ENCODE assay signal across 1 cellular context in the genomic region with DNA sequence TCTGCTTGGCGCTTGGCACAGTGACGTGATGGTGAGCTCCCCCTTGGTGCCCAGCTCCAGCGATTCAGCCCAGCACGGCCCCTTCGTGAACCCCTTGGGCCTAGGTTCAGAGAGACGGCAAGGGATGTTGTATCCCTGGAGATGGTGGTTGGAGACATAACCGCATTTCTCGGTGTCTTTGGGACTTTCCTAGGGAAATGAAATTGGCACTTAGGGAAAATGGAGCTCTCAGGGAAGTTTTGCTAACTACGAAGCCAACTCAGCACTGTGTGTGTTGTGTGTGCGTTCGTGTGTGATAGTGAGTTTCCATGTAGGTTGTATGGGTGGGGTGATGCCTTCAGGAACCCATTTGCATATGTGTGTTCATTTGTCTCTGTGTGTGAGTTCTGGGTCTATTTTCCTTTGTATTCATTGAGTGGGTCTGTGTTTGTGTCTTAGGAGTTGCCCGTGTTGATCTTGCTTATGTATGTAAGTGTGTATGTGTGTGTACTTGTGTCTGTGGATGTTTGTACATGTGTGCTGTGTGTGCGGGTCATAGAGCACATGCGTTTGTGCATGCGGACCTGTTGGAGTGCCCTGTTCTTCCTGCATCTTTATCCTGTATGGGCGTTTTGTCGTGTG.
TF ChIP-seq lines count a peak whose summit lies in the region.

No MANE protein-coding gene starts in this region.

TF ChIP-seq in HepG2, 621 proteins besides CTCF, POLR2A, EP300 and RAD21 (continued from another document and continues in another):
- TF ChIP-seq PAF1 (CRISPR knock-in tag; IDR thresholded peaks at IDR 0.05) (peak; percentile 49; the same call in 1 of the 2 replicates), CBFB (CRISPR knock-in tag; IDR thresholded peaks at IDR 0.05) (no peak), ZNF354B (CRISPR knock-in tag; IDR thresholded peaks at IDR 0.05) (no peak), ZBTB3 (CRISPR knock-in tag; IDR thresholded peaks at IDR 0.05; ENCODE audit: borderline replicate concordance, low read depth) (no peak), ATM (IDR thresholded peaks at IDR 0.05; ENCODE audit: borderline replicate concordance) (no peak), GZF1 (CRISPR knock-in tag; IDR thresholded peaks at IDR 0.05) (no peak), ZNF841 (CRISPR knock-in tag; IDR thresholded peaks at IDR 0.05; ENCODE audit: borderline replicate concordance) (no peak), ZNF530 (CRISPR knock-in tag; IDR thresholded peaks at IDR 0.05; ENCODE audit: low read depth) (no peak; the same call in 1 of the 2 replicates), PHF5A (CRISPR knock-in tag; IDR thresholded peaks at IDR 0.05; ENCODE audit: low read depth, unreplicated experiment) (no peak), KLF15 (CRISPR knock-in tag; IDR thresholded peaks at IDR 0.05; ENCODE audit: borderline replicate concordance) (0 out of 2 replicates have a peak, but pooled peaks have one; percentile 52), ZNF564 (CRISPR knock-in tag; IDR thresholded peaks at IDR 0.05) (0 out of 2 replicates have a peak, but pooled peaks have one; percentile 47), HES4 (CRISPR knock-in tag; IDR thresholded peaks at IDR 0.05; ENCODE audit: borderline replicate concordance) (no peak), ZKSCAN8 (CRISPR knock-in tag; IDR thresholded peaks at IDR 0.05; ENCODE audit: borderline replicate concordance) (no peak), FLYWCH1 (CRISPR knock-in tag; IDR thresholded peaks at IDR 0.05) (no peak), ZNF317 (CRISPR knock-in tag; IDR thresholded peaks at IDR 0.05) (peak; percentile 78), ZNF569 (CRISPR knock-in tag; IDR thresholded peaks at IDR 0.05; ENCODE audit: borderline replicate concordance) (0 out of 2 replicates have a peak, but pooled peaks have one; percentile 44), ERF (CRISPR knock-in tag; IDR thresholded peaks at IDR 0.05) (no peak), RARA (CRISPR knock-in tag; IDR thresholded peaks at IDR 0.05) (no peak), ARNTL (CRISPR knock-in tag; IDR thresholded peaks at IDR 0.05) (peak; percentile 10; the same call in 1 of the 2 replicates), NFYB (CRISPR knock-in tag; IDR thresholded peaks at IDR 0.05) (no peak), MTF2 (CRISPR knock-in tag; IDR thresholded peaks at IDR 0.05; ENCODE audit: borderline replicate concordance) (0 out of 2 replicates have a peak, but pooled peaks have one; percentile 10), NR2F6 (IDR thresholded peaks at IDR 0.05) (no peak), NR2F6 (CRISPR knock-in tag; IDR thresholded peaks at IDR 0.05) (0 out of 2 replicates have a peak, but pooled peaks have one; percentile 3), CAMTA2 (CRISPR knock-in tag; IDR thresholded peaks at IDR 0.05; ENCODE audit: borderline replicate concordance) (peak; percentile 94; the same call in 1 of the 2 replicates), NR2F1 (CRISPR knock-in tag; IDR thresholded peaks at IDR 0.05) (no peak), MED13 (CRISPR knock-in tag; IDR thresholded peaks at IDR 0.05) (peak; percentile 76; the same call in 1 of the 2 replicates), NFKB2 (CRISPR knock-in tag; IDR thresholded peaks at IDR 0.05; ENCODE audit: borderline replicate concordance) (no peak), ATF7 (IDR thresholded peaks at IDR 0.05) (no peak), ATF7 (CRISPR knock-in tag; IDR thresholded peaks at IDR 0.05) (no peak), MXI1 (IDR thresholded peaks at IDR 0.05; ENCODE audit: borderline replicate concordance, low read depth, low read length) (no peak; the same call in 2 of the 3 replicates), XRCC5 (optimal IDR thresholded peaks at IDR 0.05; ENCODE audit: low read length) (no peak), ZNF446 (CRISPR knock-in tag; IDR thresholded peaks at IDR 0.05) (peak; percentile 34; the same call in 1 of the 2 replicates), MEF2D (CRISPR knock-in tag; IDR thresholded peaks at IDR 0.05) (peak; percentile 35; the same call in 1 of the 2 replicates), FOXK2 (IDR thresholded peaks at IDR 0.05) (no peak; the same call in 1 of the 2 replicates), ZSCAN22 (CRISPR knock-in tag; IDR thresholded peaks at IDR 0.05) (no peak), ZNF510 (CRISPR knock-in tag; IDR thresholded peaks at IDR 0.05; ENCODE audit: low read depth) (no peak), TOPORS (CRISPR knock-in tag; IDR thresholded peaks at IDR 0.05) (peak; percentile 29; the same call in 1 of the 2 replicates), SIX4 (CRISPR knock-in tag; IDR thresholded peaks at IDR 0.05) (no peak), TOE1 (CRISPR knock-in tag; IDR thresholded peaks at IDR 0.05) (0 out of 2 replicates have a peak, but pooled peaks have one; percentile 49), ZBTB20 (CRISPR knock-in tag; IDR thresholded peaks at IDR 0.05; ENCODE audit: borderline replicate concordance, low read depth) (no peak), ATRX (CRISPR knock-in tag; IDR thresholded peaks at IDR 0.05; ENCODE audit: borderline replicate concordance) (no peak), SMAD9 (CRISPR knock-in tag; IDR thresholded peaks at IDR 0.05) (no peak), ZNF124 (CRISPR knock-in tag; IDR thresholded peaks at IDR 0.05) (no peak), ZNF501 (CRISPR knock-in tag; IDR thresholded peaks at IDR 0.05) (peak; percentile 77; the same call in 1 of the 2 replicates), ZNF567 (CRISPR knock-in tag; IDR thresholded peaks at IDR 0.05; ENCODE audit: borderline replicate concordance) (no peak), SRF (IDR thresholded peaks at IDR 0.05; ENCODE audit: low read depth, low read length) (0 out of 2 replicates have a peak, but pooled peaks have one; percentile 68), ZNF747 (CRISPR knock-in tag; IDR thresholded peaks at IDR 0.05; ENCODE audit: borderline replicate concordance) (no peak)
- TF ChIP-seq, protein P1, sequence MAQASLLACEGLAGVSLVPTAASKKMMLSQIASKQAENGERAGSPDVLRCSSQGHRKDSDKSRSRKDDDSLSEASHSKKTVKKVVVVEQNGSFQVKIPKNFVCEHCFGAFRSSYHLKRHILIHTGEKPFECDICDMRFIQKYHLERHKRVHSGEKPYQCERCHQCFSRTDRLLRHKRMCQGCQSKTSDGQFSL (CRISPR knock-in tag; IDR thresholded peaks at IDR 0.05): no peak
- TF ChIP-seq, protein P2, sequence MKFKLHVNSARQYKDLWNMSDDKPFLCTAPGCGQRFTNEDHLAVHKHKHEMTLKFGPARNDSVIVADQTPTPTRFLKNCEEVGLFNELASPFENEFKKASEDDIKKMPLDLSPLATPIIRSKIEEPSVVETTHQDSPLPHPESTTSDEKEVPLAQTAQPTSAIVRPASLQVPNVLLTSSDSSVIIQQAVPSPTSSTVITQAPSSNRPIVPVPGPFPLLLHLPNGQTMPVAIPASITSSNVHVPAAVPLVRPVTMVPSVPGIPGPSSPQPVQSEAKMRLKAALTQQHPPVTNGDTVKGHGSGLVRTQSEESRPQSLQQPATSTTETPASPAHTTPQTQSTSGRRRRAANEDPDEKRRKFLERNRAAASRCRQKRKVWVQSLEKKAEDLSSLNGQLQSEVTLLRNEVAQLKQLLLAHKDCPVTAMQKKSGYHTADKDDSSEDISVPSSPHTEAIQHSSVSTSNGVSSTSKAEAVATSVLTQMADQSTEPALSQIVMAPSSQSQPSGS (CRISPR knock-in tag; IDR thresholded peaks at IDR 0.05): no peak
- TF ChIP-seq, protein P3, sequence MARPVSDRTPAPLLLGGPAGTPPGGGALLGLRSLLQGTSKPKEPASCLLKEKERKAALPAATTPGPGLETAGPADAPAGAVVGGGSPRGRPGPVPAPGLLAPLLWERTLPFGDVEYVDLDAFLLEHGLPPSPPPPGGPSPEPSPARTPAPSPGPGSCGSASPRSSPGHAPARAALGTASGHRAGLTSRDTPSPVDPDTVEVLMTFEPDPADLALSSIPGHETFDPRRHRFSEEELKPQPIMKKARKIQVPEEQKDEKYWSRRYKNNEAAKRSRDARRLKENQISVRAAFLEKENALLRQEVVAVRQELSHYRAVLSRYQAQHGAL (CRISPR knock-in tag; IDR thresholded peaks at IDR 0.05; ENCODE audit: not compliant biosample characterization): peak; percentile 62
- TF ChIP-seq, protein P4, sequence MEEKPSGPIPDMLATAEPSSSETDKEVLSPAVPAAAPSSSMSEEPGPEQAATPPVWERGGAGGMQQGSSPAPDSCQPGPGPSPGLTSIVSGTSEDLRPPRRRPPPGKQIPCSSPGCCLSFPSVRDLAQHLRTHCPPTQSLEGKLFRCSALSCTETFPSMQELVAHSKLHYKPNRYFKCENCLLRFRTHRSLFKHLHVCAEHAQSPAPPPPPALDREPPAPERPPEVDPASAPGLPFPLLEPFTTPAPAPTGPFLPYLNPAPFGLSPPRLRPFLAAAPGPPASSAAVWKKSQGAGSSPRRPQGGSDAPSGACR (CRISPR knock-in tag; IDR thresholded peaks at IDR 0.05): 0 out of 2 replicates have a peak, but pooled peaks have one; percentile 21
- TF ChIP-seq, protein P5, sequence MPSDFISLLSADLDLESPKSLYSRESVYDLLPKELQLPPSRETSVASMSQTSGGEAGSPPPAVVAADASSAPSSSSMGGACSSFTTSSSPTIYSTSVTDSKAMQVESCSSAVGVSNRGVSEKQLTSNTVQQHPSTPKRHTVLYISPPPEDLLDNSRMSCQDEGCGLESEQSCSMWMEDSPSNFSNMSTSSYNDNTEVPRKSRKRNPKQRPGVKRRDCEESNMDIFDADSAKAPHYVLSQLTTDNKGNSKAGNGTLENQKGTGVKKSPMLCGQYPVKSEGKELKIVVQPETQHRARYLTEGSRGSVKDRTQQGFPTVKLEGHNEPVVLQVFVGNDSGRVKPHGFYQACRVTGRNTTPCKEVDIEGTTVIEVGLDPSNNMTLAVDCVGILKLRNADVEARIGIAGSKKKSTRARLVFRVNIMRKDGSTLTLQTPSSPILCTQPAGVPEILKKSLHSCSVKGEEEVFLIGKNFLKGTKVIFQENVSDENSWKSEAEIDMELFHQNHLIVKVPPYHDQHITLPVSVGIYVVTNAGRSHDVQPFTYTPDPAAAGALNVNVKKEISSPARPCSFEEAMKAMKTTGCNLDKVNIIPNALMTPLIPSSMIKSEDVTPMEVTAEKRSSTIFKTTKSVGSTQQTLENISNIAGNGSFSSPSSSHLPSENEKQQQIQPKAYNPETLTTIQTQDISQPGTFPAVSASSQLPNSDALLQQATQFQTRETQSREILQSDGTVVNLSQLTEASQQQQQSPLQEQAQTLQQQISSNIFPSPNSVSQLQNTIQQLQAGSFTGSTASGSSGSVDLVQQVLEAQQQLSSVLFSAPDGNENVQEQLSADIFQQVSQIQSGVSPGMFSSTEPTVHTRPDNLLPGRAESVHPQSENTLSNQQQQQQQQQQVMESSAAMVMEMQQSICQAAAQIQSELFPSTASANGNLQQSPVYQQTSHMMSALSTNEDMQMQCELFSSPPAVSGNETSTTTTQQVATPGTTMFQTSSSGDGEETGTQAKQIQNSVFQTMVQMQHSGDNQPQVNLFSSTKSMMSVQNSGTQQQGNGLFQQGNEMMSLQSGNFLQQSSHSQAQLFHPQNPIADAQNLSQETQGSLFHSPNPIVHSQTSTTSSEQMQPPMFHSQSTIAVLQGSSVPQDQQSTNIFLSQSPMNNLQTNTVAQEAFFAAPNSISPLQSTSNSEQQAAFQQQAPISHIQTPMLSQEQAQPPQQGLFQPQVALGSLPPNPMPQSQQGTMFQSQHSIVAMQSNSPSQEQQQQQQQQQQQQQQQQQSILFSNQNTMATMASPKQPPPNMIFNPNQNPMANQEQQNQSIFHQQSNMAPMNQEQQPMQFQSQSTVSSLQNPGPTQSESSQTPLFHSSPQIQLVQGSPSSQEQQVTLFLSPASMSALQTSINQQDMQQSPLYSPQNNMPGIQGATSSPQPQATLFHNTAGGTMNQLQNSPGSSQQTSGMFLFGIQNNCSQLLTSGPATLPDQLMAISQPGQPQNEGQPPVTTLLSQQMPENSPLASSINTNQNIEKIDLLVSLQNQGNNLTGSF (CRISPR knock-in tag; IDR thresholded peaks at IDR 0.05): 0 out of 2 replicates have a peak, but pooled peaks have one; percentile 57
- TF ChIP-seq, protein P6, sequence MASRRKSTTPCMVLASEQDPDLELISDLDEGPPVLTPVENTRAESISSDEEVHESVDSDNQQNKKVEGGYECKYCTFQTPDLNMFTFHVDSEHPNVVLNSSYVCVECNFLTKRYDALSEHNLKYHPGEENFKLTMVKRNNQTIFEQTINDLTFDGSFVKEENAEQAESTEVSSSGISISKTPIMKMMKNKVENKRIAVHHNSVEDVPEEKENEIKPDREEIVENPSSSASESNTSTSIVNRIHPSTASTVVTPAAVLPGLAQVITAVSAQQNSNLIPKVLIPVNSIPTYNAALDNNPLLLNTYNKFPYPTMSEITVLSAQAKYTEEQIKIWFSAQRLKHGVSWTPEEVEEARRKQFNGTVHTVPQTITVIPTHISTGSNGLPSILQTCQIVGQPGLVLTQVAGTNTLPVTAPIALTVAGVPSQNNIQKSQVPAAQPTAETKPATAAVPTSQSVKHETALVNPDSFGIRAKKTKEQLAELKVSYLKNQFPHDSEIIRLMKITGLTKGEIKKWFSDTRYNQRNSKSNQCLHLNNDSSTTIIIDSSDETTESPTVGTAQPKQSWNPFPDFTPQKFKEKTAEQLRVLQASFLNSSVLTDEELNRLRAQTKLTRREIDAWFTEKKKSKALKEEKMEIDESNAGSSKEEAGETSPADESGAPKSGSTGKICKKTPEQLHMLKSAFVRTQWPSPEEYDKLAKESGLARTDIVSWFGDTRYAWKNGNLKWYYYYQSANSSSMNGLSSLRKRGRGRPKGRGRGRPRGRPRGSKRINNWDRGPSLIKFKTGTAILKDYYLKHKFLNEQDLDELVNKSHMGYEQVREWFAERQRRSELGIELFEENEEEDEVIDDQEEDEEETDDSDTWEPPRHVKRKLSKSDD (CRISPR knock-in tag; IDR thresholded peaks at IDR 0.05; ENCODE audit: low read depth): no peak
- TF ChIP-seq, protein P7, sequence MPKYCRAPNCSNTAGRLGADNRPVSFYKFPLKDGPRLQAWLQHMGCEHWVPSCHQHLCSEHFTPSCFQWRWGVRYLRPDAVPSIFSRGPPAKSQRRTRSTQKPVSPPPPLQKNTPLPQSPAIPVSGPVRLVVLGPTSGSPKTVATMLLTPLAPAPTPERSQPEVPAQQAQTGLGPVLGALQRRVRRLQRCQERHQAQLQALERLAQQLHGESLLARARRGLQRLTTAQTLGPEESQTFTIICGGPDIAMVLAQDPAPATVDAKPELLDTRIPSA (CRISPR knock-in tag; IDR thresholded peaks at IDR 0.05; ENCODE audit: borderline replicate concordance): no peak; the same call in none of the 2 replicates
- TF ChIP-seq, protein P8, sequence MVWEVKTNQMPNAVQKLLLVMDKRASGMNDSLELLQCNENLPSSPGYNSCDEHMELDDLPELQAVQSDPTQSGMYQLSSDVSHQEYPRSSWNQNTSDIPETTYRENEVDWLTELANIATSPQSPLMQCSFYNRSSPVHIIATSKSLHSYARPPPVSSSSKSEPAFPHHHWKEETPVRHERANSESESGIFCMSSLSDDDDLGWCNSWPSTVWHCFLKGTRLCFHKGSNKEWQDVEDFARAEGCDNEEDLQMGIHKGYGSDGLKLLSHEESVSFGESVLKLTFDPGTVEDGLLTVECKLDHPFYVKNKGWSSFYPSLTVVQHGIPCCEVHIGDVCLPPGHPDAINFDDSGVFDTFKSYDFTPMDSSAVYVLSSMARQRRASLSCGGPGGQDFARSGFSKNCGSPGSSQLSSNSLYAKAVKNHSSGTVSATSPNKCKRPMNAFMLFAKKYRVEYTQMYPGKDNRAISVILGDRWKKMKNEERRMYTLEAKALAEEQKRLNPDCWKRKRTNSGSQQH (CRISPR knock-in tag; IDR thresholded peaks at IDR 0.05; ENCODE audit: low read depth): no peak
